23 cellular contexts compared by ENCODE assay signal in the genomic region with DNA sequence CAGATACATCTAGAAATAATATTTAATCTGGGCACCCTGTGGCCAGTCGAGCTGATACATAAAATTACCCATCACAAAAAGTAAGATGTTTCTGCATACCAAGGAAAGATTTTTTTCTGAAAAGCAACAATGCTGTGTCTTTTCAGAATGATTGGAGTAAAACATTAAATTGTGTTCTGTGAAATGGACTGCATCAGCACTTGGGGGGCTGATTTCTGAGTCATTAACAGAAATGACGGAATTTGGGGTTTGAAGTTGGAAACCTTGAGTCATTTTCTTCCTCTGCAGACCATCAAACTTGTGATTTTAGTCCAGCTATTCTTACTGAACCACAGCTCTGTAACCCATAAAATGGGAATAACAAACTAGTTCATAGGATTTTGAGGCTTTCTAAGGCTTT.
DNase-seq lines count a peak whose midpoint lies in the region; ATAC-seq, FAIRE-seq and TF ChIP-seq lines count a peak whose summit lies in the region.
"Had no signal": no experiment of that assay in that cellular context is flagged by ENCODE, and none has a peak within 500 bp of the region (broad histone marks: within the 10 kb centered on the region; RNA-seq: fewer than 3 reads in every experiment).

No MANE protein-coding gene starts in this region.

- H3K4me3 ChIP-seq in GM12865 (ENCODE audit: low read depth, low read length), result no peak overlapping the region
- H3K4me3 ChIP-seq in smooth muscle cell, result no peak overlapping the region
- no peak overlapping the region for H3K4me3 ChIP-seq in tibial nerve
- H3K4me3 ChIP-seq: HAP-1, Peyer's patch had no signal

- H3K36me3 ChIP-seq in smooth muscle cell (ENCODE audit: low read depth) (no peaks in the 10 kb centered on the region), tibial nerve (no peaks in the 10 kb centered on the region)
- H3K36me3 ChIP-seq: HAP-1, Peyer's patch had no signal

- CTCF ChIA-PET in activated CD8-positive, alpha-beta memory T cell treated with anti-CD3 and anti-CD28 coated beads, Interleukin-2, amount 10 ng/mL, durations not matched to agents 7 days and 5 days (lab: Charles Lee), result no interaction called here

- TF ChIP-seq EP300 in tibial nerve (IDR thresholded peaks at IDR 0.05), result no peak

- FAIRE-seq in RCC 7860 (lab: Jason Lieb, UNC), result peak; percentile 99
- FAIRE-seq: D721Med had no signal

- H2AFZ ChIP-seq in smooth muscle cell (ENCODE audit: low read depth), result no peak overlapping the region

- no peak for ATAC-seq in activated CD8-positive, alpha-beta memory T cell treated with anti-CD3 and anti-CD28 coated beads, Interleukin-2, amount 10 ng/mL, durations not matched to agents 7 days and 5 days
- ATAC-seq in HG03175 (IDR thresholded peaks at IDR 0.05; ENCODE audit: unreplicated experiment), result no peak
- ATAC-seq: T-cell had no signal

- no peak for TF ChIP-seq POLR2A in tibial nerve (IDR thresholded peaks at IDR 0.05)

- H3K27ac Mint-ChIP-seq in activated CD8-positive, alpha-beta memory T cell treated with anti-CD3 and anti-CD28 coated beads, Interleukin-2, amount 10 ng/mL, durations not matched to agents 7 days and 5 days, result no peak overlapping the region
- H3K27ac Mint-ChIP-seq in activated T-helper 1 cell treated with anti-CD3 and anti-CD28 coated beads, Interleukin-12 subunit alpha, Interleukin-12 subunit beta, Interleukin-2, Interleukin-4 antibody, amounts not matched to agents 30 ng/mL and 10 ng/mL and 1 ng/mL, durations not matched to agents 14 hours and 24 hours and 36 hours, result no peak overlapping the region
- H3K27ac Mint-ChIP-seq: CD4-positive, alpha-beta memory T cell; T-cell had no signal

- 66% methylated on average over 2 of the region's 2 CpGs for WGBS in smooth muscle cell (ENCODE audit: low lambda C conversion rate)
- 74 to 79% methylated on average over 2 of the region's 2 CpGs for WGBS in tibial nerve, 2 donors

- intact Hi-C loops in activated T-helper 1 cell treated with anti-CD3 and anti-CD28 coated beads, Interleukin-12 subunit alpha, Interleukin-12 subunit beta, Interleukin-2, Interleukin-4 antibody, amounts not matched to agents 30 ng/mL and 10 ng/mL and 1 ng/mL, durations not matched to agents 14 hours and 24 hours and 36 hours (cut with micrococcal nuclease), result no loop called here

- H3K4me3 Mint-ChIP-seq in activated CD8-positive, alpha-beta memory T cell treated with anti-CD3 and anti-CD28 coated beads, Interleukin-2, amount 10 ng/mL, durations not matched to agents 7 days and 5 days, result no peak overlapping the region
- H3K4me3 Mint-ChIP-seq in activated T-helper 1 cell treated with anti-CD3 and anti-CD28 coated beads, Interleukin-12 subunit alpha, Interleukin-12 subunit beta, Interleukin-2, Interleukin-4 antibody, amounts not matched to agents 30 ng/mL and 10 ng/mL and 1 ng/mL, durations not matched to agents 14 hours and 24 hours and 36 hours, result no peak overlapping the region
- H3K4me3 Mint-ChIP-seq: CD4-positive, alpha-beta memory T cell; T-cell had no signal

- peaks cover 4% of the 10 kb centered on the region for H3K4me1 ChIP-seq in smooth muscle cell (ENCODE audit: low read depth)
- no peaks in the 10 kb centered on the region for H3K4me1 ChIP-seq in tibial nerve
- H3K4me1 ChIP-seq: HAP-1, Peyer's patch had no signal

- DNase-seq in GM12865 (ENCODE audit: low read depth) (peak; percentile 22), RCC 7860 (ENCODE audit: low spot score) (peak; percentile 89), iris pigment epithelial cell (ENCODE audit: low read depth) (peak; percentile 53), smooth muscle cell (lab: John Stamatoyannopoulos, UW; ENCODE audit: unreplicated experiment) (no peak), tibial nerve (ENCODE audit: low spot score in 2 of 2) (no peak)
- no peak for DNase-seq in activated CD8-positive, alpha-beta memory T cell treated with anti-CD3 and anti-CD28 coated beads, Interleukin-2, amount 10 ng/mL, durations not matched to agents 7 days and 5 days
- no peak for DNase-seq in activated T-helper 1 cell treated with anti-CD3 and anti-CD28 coated beads, Interleukin-12 subunit alpha, Interleukin-12 subunit beta, Interleukin-2, Interleukin-4 antibody, amounts not matched to agents 30 ng/mL and 10 ng/mL and 1 ng/mL, durations not matched to agents 14 hours and 24 hours and 36 hours (ENCODE audit: low spot score)
- DNase-seq: CD4-positive, alpha-beta memory T cell; DMS79 treated with DMSO at 0.1 percent for 48 hours; GF-D8; NCI-H1048; NCI-H1436 treated with DMSO at 0.1 percent for 48 hours; NCI-H2029 treated with DMSO at 0.1 percent for 48 hours; NCI-H510A; NCI-H82; Peyer's patch; SHP77; SK-N-SH; T-cell had no signal

- H3K4me1 Mint-ChIP-seq in activated CD8-positive, alpha-beta memory T cell treated with anti-CD3 and anti-CD28 coated beads, Interleukin-2, amount 10 ng/mL, durations not matched to agents 7 days and 5 days, result no peaks in the 10 kb centered on the region
- no peaks in the 10 kb centered on the region for H3K4me1 Mint-ChIP-seq in activated T-helper 1 cell treated with anti-CD3 and anti-CD28 coated beads, Interleukin-12 subunit alpha, Interleukin-12 subunit beta, Interleukin-2, Interleukin-4 antibody, amounts not matched to agents 30 ng/mL and 10 ng/mL and 1 ng/mL, durations not matched to agents 14 hours and 24 hours and 36 hours (ENCODE audit: low read depth)
- H3K4me1 Mint-ChIP-seq: CD4-positive, alpha-beta memory T cell; T-cell had no signal

- H3K36me3 Mint-ChIP-seq in activated CD8-positive, alpha-beta memory T cell treated with anti-CD3 and anti-CD28 coated beads, Interleukin-2, amount 10 ng/mL, durations not matched to agents 7 days and 5 days, result no peaks in the 10 kb centered on the region
- H3K36me3 Mint-ChIP-seq in activated T-helper 1 cell treated with anti-CD3 and anti-CD28 coated beads, Interleukin-12 subunit alpha, Interleukin-12 subunit beta, Interleukin-2, Interleukin-4 antibody, amounts not matched to agents 30 ng/mL and 10 ng/mL and 1 ng/mL, durations not matched to agents 14 hours and 24 hours and 36 hours (ENCODE audit: low read depth), result no peaks in the 10 kb centered on the region
- H3K36me3 Mint-ChIP-seq: CD4-positive, alpha-beta memory T cell; T-cell had no signal

- H3K27me3 Mint-ChIP-seq in activated CD8-positive, alpha-beta memory T cell treated with anti-CD3 and anti-CD28 coated beads, Interleukin-2, amount 10 ng/mL, durations not matched to agents 7 days and 5 days, result no peaks in the 10 kb centered on the region
- H3K27me3 Mint-ChIP-seq in activated T-helper 1 cell treated with anti-CD3 and anti-CD28 coated beads, Interleukin-12 subunit alpha, Interleukin-12 subunit beta, Interleukin-2, Interleukin-4 antibody, amounts not matched to agents 30 ng/mL and 10 ng/mL and 1 ng/mL, durations not matched to agents 14 hours and 24 hours and 36 hours (ENCODE audit: insufficient read depth), result no peaks in the 10 kb centered on the region
- H3K27me3 Mint-ChIP-seq: CD4-positive, alpha-beta memory T cell; T-cell had no signal

- H3K9me3 ChIP-seq in smooth muscle cell (replicated peaks; ENCODE audit: low read depth) (no peaks in the 10 kb centered on the region), tibial nerve (no peaks in the 10 kb centered on the region)
- H3K9me3 ChIP-seq: HAP-1, Peyer's patch, SK-N-SH had no signal

- no peaks in the 10 kb centered on the region for H3K79me2 ChIP-seq in smooth muscle cell (ENCODE audit: low read depth)

- peak overlapping the region; percentile 62 for H3K27ac ChIP-seq in smooth muscle cell (ENCODE audit: low read depth)
- H3K27ac ChIP-seq in tibial nerve, result no peak overlapping the region
- H3K27ac ChIP-seq: KMS-11, Peyer's patch had no signal

- H3K9me3 Mint-ChIP-seq in activated CD8-positive, alpha-beta memory T cell treated with anti-CD3 and anti-CD28 coated beads, Interleukin-2, amount 10 ng/mL, durations not matched to agents 7 days and 5 days (ENCODE audit: low read depth), result peaks cover 7% of the 10 kb centered on the region
- peaks cover 7% of the 10 kb centered on the region for H3K9me3 Mint-ChIP-seq in activated T-helper 1 cell treated with anti-CD3 and anti-CD28 coated beads, Interleukin-12 subunit alpha, Interleukin-12 subunit beta, Interleukin-2, Interleukin-4 antibody, amounts not matched to agents 30 ng/mL and 10 ng/mL and 1 ng/mL, durations not matched to agents 14 hours and 24 hours and 36 hours

- H3F3A ChIP-seq in smooth muscle cell (ENCODE audit: low read depth), result peaks cover 4% of the 10 kb centered on the region

- TF ChIP-seq CTCF in GM12865 (IDR thresholded peaks at IDR 0.05; ENCODE audit: insufficient read depth, low read depth, low read length, missing control alignments), result no peak
- no peak for TF ChIP-seq CTCF in smooth muscle cell (IDR thresholded peaks at IDR 0.05; ENCODE audit: borderline replicate concordance, insufficient read depth, poor library complexity, severe bottlenecking)
- TF ChIP-seq CTCF in tibial nerve (IDR thresholded peaks at IDR 0.05), result no peak

- H3K27me3 ChIP-seq in smooth muscle cell (ENCODE audit: low read depth), result no peaks in the 10 kb centered on the region
- H3K27me3 ChIP-seq in tibial nerve, result no peaks in the 10 kb centered on the region
- H3K27me3 ChIP-seq: Peyer's patch had no signal

- H3K4me2 ChIP-seq in smooth muscle cell, result no peak overlapping the region
- H3K4me2 ChIP-seq: KMS-11, SK-N-SH had no signal

- H3K9ac ChIP-seq in smooth muscle cell (ENCODE audit: low read depth), result no peak overlapping the region
- H3K9ac ChIP-seq: KMS-11, SK-N-SH had no signal

- H4K20me1 ChIP-seq in smooth muscle cell (ENCODE audit: low read depth), result no peaks in the 10 kb centered on the region

Comparison
In these comparisons a context has a peak if more than half of its experiments do, and no peak if none do; other contexts are left out.
1. DNase-seq: peak in GM12865 (single experiment), RCC 7860 (single experiment) and iris pigment epithelial cell (single experiment); none in smooth muscle cell (single experiment), activated CD8-positive, alpha-beta memory T cell treated with anti-CD3 and anti-CD28 coated beads, Interleukin-2, amount 10 ng/mL, durations not matched to agents 7 days and 5 days (single experiment), tibial nerve (0 of 2) and activated T-helper 1 cell treated with anti-CD3 and anti-CD28 coated beads, Interleukin-12 subunit alpha, Interleukin-12 subunit beta, Interleukin-2, Interleukin-4 antibody, amounts not matched to agents 30 ng/mL and 10 ng/mL and 1 ng/mL, durations not matched to agents 14 hours and 24 hours and 36 hours (single experiment).